ENCODE assay signal across 11 cellular contexts in genomic region chr19:48512504-48513288, GRCh38. TPM values are rescaled to one million over a fixed set of nuclear protein-coding genes. Genes with fewer than 3 reads are reported as not detected.
A peak's percentile ranks its signal among the peaks of the same experiment; 100 is the strongest.
DNase-seq lines count a peak whose midpoint lies in the region; ATAC-seq and TF ChIP-seq lines count a peak whose summit lies in the region.
"Had no signal": no experiment of that assay in that cellular context is flagged by ENCODE, and none has a peak within 500 bp of the region (broad histone marks: within the 10 kb centered on the region; RNA-seq: fewer than 3 reads in every experiment).

No MANE protein-coding gene starts in this region.

- TF ChIP-seq POLR2A in esophagus muscularis mucosa (IDR thresholded peaks at IDR 0.05; ENCODE audit: low read depth): no peak

- WGBS in esophagus muscularis mucosa: 55% methylated on average over 19 of the region's 19 CpGs

- no peaks in the 10 kb centered on the region for H3F3A ChIP-seq in OCI-LY1 (ENCODE audit: insufficient read depth, low read length)

- H3K79me2 ChIP-seq in OCI-LY1 (ENCODE audit: insufficient read depth, low read length): no peaks in the 10 kb centered on the region

- DNase-seq in left ventricle myocardium inferior (no peak), cardiac septum (ENCODE audit: low spot score) (no peak), esophagus muscularis mucosa (ENCODE audit: extremely low spot score) (no peak), upper lobe of right lung (no peak), GM19240 (ENCODE audit: insufficient read length, low spot score) (no peak), sciatic nerve (ENCODE audit: low spot score) (no peak)
- no peak for DNase-seq in stimulated activated CD4-positive, alpha-beta T cell treated with anti-CD3 and anti-CD28 coated beads, Interleukin-15, amount 100 ng/mL, for 24 hours
- DNase-seq: activated B cell treated with CpG ODN at 0.5 μM for 24 hours, sigmoid colon had no signal

- H3K9me2 ChIP-seq in OCI-LY1 (ENCODE audit: low read depth, low read length): no peaks in the 10 kb centered on the region

- intact Hi-C loops in left ventricle myocardium inferior (cut with micrococcal nuclease): no loop called here
- intact Hi-C loops in cardiac septum (cut with DNase I): loop anchor here (5.0 kb wide), 1 partner anchor 45 kb away; the partner anchor contains the start of gene CYTH2
- intact Hi-C loops in esophagus muscularis mucosa (cut with DNase I): no loop called here
- intact Hi-C loops in upper lobe of right lung (cut with DNase I): no loop called here
- intact Hi-C loops in sciatic nerve (cut with DNase I): no loop called here

- H3K4me2 ChIP-seq in OCI-LY1 (ENCODE audit: low read length): peak overlapping the region; percentile 88

- ATAC-seq in upper lobe of right lung (no peak), sciatic nerve (no peak)

- peak overlapping the region; percentile 38; the same call in 1 of the 2 replicates for H2AFZ ChIP-seq in OCI-LY1 (ENCODE audit: low read length)

- no peak for TF ChIP-seq CTCF in left ventricle myocardium inferior (IDR thresholded peaks at IDR 0.05; ENCODE audit: borderline replicate concordance)
- no peak for TF ChIP-seq CTCF in OCI-LY1 (IDR thresholded peaks at IDR 0.05; ENCODE audit: low read length)
- no peak for TF ChIP-seq CTCF in esophagus muscularis mucosa (IDR thresholded peaks at IDR 0.05)
- no peak for TF ChIP-seq CTCF in upper lobe of right lung (IDR thresholded peaks at IDR 0.05)

- H3K27me3 ChIP-seq in left ventricle myocardium inferior (ENCODE audit: low read depth) (peaks cover 48% of the 10 kb centered on the region), OCI-LY1 (ENCODE audit: insufficient read depth, low read length) (no peaks in the 10 kb centered on the region), esophagus muscularis mucosa (peaks cover 0 to 41% (median 29%) of the 10 kb centered on the region in 4 donors), upper lobe of right lung (peaks cover 30% of the 10 kb centered on the region)

- no peaks in the 10 kb centered on the region for H4K20me1 ChIP-seq in OCI-LY1 (ENCODE audit: insufficient read depth, low read length)

- H3K9me3 ChIP-seq in left ventricle myocardium inferior (replicated peaks): no peaks in the 10 kb centered on the region
- H3K9me3 ChIP-seq in OCI-LY1 (ENCODE audit: low read length): no peaks in the 10 kb centered on the region
- H3K9me3 ChIP-seq in esophagus muscularis mucosa: no peaks in the 10 kb centered on the region
- H3K9me3 ChIP-seq in upper lobe of right lung: no peaks in the 10 kb centered on the region
- H3K9me3 ChIP-seq: sigmoid colon had no signal

- H3K36me3 ChIP-seq in left ventricle myocardium inferior (no peaks in the 10 kb centered on the region), OCI-LY1 (ENCODE audit: insufficient read depth, low read length) (no peaks in the 10 kb centered on the region), esophagus muscularis mucosa (no peaks in the 10 kb centered on the region), upper lobe of right lung (no peaks in the 10 kb centered on the region)
- H3K36me3 ChIP-seq: sigmoid colon had no signal

- no peak for TF ChIP-seq EP300 in esophagus muscularis mucosa (IDR thresholded peaks at IDR 0.05)

- H3K27ac ChIP-seq in left ventricle myocardium inferior (replicated peaks) (no peak overlapping the region), OCI-LY1 (ENCODE audit: low read depth, low read length, poor library complexity, severe bottlenecking) (no peak overlapping the region), esophagus muscularis mucosa (replicated peaks in 1 of 4) (no peak overlapping the region), upper lobe of right lung (no peak overlapping the region)
- H3K27ac ChIP-seq: sigmoid colon had no signal

- H3K9ac ChIP-seq in OCI-LY1 (ENCODE audit: low read length): peak overlapping the region; percentile 72

- peak overlapping the region; percentile 73 for H3K4me3 ChIP-seq in left ventricle myocardium inferior
- H3K4me3 ChIP-seq in OCI-LY1 (ENCODE audit: low read depth, low read length, poor library complexity, severe bottlenecking): peak overlapping the region; percentile 79
- peak overlapping the region in 3 of 4 donors; percentile 60 to 75 (median 62) for H3K4me3 ChIP-seq in esophagus muscularis mucosa
- peak overlapping the region; percentile 63 for H3K4me3 ChIP-seq in upper lobe of right lung

- peaks cover 17% of the 10 kb centered on the region for H3K4me1 ChIP-seq in left ventricle myocardium inferior
- peaks cover 24% of the 10 kb centered on the region for H3K4me1 ChIP-seq in OCI-LY1 (ENCODE audit: insufficient read depth, low read length, severe bottlenecking)
- H3K4me1 ChIP-seq in esophagus muscularis mucosa: peaks cover 12 to 35% (median 23%) of the 10 kb centered on the region in 4 donors
- H3K4me1 ChIP-seq in upper lobe of right lung: peaks cover 12% of the 10 kb centered on the region

RNA-seq across cellular contexts. Expression of gene LMTK3, which starts 1.1 kb away (rescaled TPM):
- total RNA-seq in left ventricle myocardium inferior (1.1 TPM), cardiac septum (3.0 TPM), esophagus muscularis mucosa (under 1 TPM; 0.17 to 0.57 (median 0.37) TPM), upper lobe of right lung (7.1 TPM), sciatic nerve (0.76 TPM)
- total RNA-seq: glomerular endothelial cell had no signal

RNA-seq across cellular contexts. Expression of gene SULT2B1, which starts 39.3 kb away (rescaled TPM):
- total RNA-seq in left ventricle myocardium inferior (0.33 TPM), cardiac septum (0.19 TPM), esophagus muscularis mucosa (1 to 10 TPM in 1 of 4 donors, not detected in 3; 1.0 TPM), upper lobe of right lung (20.4 TPM), sciatic nerve (not detected)
- total RNA-seq: activated B cell treated with CpG ODN at 0.5 μM for 24 hours, glomerular endothelial cell had no signal

RNA-seq across cellular contexts. Expression of gene CYTH2, which starts 43.5 kb away (rescaled TPM):
- 32.1 TPM for total RNA-seq in left ventricle myocardium inferior
- total RNA-seq in cardiac septum: 46.4 TPM
- total RNA-seq in esophagus muscularis mucosa: 10 to 100 TPM; 40.1 to 50.7 (median 48.4) TPM
- total RNA-seq in upper lobe of right lung: 60.7 TPM
- total RNA-seq in sciatic nerve: 62.7 TPM

RNA-seq across cellular contexts. Expression of gene KCNJ14, which starts 57.3 kb away (rescaled TPM):
- total RNA-seq in left ventricle myocardium inferior (0.27 TPM), cardiac septum (0.32 TPM), esophagus muscularis mucosa (under 1 TPM; 0.42 to 0.86 (median 0.51) TPM), upper lobe of right lung (1.1 TPM), sciatic nerve (0.71 TPM)

Comparison
In these comparisons a context has a peak if more than half of its experiments do, and no peak if none do; other contexts are left out.
1. RNA of gene SULT2B1, which starts 39.3 kb away (total RNA-seq): 20.4 TPM in upper lobe of right lung (single experiment); 0.33 TPM in left ventricle myocardium inferior (single experiment), 0.19 TPM in cardiac septum (single experiment), 1.0 TPM in esophagus muscularis mucosa and not detected in sciatic nerve (single experiment); every median in the first group is over 10 times any median in the second.
2. Peak in every context shown above with its lines, with median percentiles within 50 percentile points of each other: H3K4me3 ChIP-seq.